9 cellular contexts compared by ENCODE assay signal in the genomic region with DNA sequence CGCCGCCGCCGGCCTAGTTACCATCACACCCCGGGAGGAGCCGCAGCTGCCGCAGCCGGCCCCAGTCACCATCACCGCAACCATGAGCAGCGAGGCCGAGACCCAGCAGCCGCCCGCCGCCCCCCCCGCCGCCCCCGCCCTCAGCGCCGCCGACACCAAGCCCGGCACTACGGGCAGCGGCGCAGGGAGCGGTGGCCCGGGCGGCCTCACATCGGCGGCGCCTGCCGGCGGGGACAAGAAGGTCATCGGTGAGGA. TPM values are rescaled to one million over a fixed set of nuclear protein-coding genes. Genes with fewer than 3 reads are reported as not detected.
A peak's percentile ranks its signal among the peaks of the same experiment; 100 is the strongest.
DNase-seq lines count a peak whose midpoint lies in the region; ATAC-seq and TF ChIP-seq lines count a peak whose summit lies in the region.
"Not testable (repeated sequence)": the region's sequence is repeated elsewhere in the genome, so short reads cannot be mapped to it uniquely, and the experiment has no call there.
"Had no signal": no experiment of that assay in that cellular context is flagged by ENCODE, and none has a peak within 500 bp of the region (broad histone marks: within the 10 kb centered on the region; RNA-seq: fewer than 3 reads in every experiment).

No MANE protein-coding gene starts in this region.

- not testable (repeated sequence) for H3K79me1 ChIP-seq in neuronal stem cell (ENCODE audit: low read depth, low read length)

- H3K9me3 Mint-ChIP-seq in HFFc6; activated CD8-positive, alpha-beta T cell treated with anti-CD3 and anti-CD28 coated beads for 36 hours; dendritic cell treated with granulocyte-macrophage colony-stimulating factor and Interleukin-4, amounts not matched to agents 40 ng/mL and 50 ng/mL, for 4 days; type B pancreatic cell: not testable (repeated sequence)

- not testable (repeated sequence) for H2BK120ac ChIP-seq in neuronal stem cell (ENCODE audit: low read depth, low read length)

- H4K8ac ChIP-seq in neuronal stem cell (ENCODE audit: low read depth, low read length) = not testable (repeated sequence)

- H3K4ac ChIP-seq in neuronal stem cell (ENCODE audit: low read length) = not testable (repeated sequence)

- H3K27me3 Mint-ChIP-seq in HFFc6 (ENCODE audit: insufficient read depth); activated CD8-positive, alpha-beta T cell treated with anti-CD3 and anti-CD28 coated beads for 36 hours; dendritic cell treated with granulocyte-macrophage colony-stimulating factor and Interleukin-4, amounts not matched to agents 40 ng/mL and 50 ng/mL, for 4 days; type B pancreatic cell: not testable (repeated sequence)

- H3K4me1 ChIP-seq in KMS-11 (ENCODE audit: low read depth, poor library complexity, severe bottlenecking) (peaks cover 41% of the 10 kb centered on the region), iPS-18a (ENCODE audit: control insufficient read depth, low read depth, low read length) (peaks cover 19% of the 10 kb centered on the region), neuronal stem cell (ENCODE audit: control insufficient read depth in 2 of 2, insufficient read depth in 1 of 2, low read depth in 1 of 2, low read length in 2 of 2) (peaks cover 10 to 23% of the 10 kb centered on the region in 2 donors)

- not testable (repeated sequence) for TF ChIP-seq CTCF in HFFc6 (IDR thresholded peaks at IDR 0.05); KMS-11 (conservative IDR thresholded peaks at IDR 0.05; ENCODE audit: low read depth, low read length); activated CD8-positive, alpha-beta T cell treated with anti-CD3 and anti-CD28 coated beads for 36 hours (IDR thresholded peaks at IDR 0.05); type B pancreatic cell (conservative IDR thresholded peaks at IDR 0.05)

- not testable (repeated sequence) for DNase-seq in HFFc6; activated CD8-positive, alpha-beta T cell treated with anti-CD3 and anti-CD28 coated beads for 36 hours; neuronal stem cell (ENCODE audit: low spot score); type B pancreatic cell (ENCODE audit: extremely low spot score, unreplicated experiment)

- not testable (repeated sequence) for H3K4me3 ChIP-seq in KMS-11 (IDR thresholded peaks at IDR 0.05; ENCODE audit: insufficient read depth, low read depth, low read length)
- H3K4me3 ChIP-seq in iPS-18a (ENCODE audit: low read length) = peak overlapping the region; percentile 97
- H3K4me3 ChIP-seq in neuronal stem cell (ENCODE audit: low read length in 2 of 2) = peak overlapping the region; percentile 68 to 99

- H3K27ac ChIP-seq in KMS-11 (peak overlapping the region; percentile 91; the same call in 1 of the 2 replicates), neuronal stem cell (replicated peaks; ENCODE audit: low read length) (peak overlapping the region; percentile 61)
- not testable (repeated sequence) for H3K27ac ChIP-seq in iPS-18a (ENCODE audit: low read length)

- not testable (repeated sequence) for H2BK15ac ChIP-seq in neuronal stem cell (ENCODE audit: low read length)

- H2BK12ac ChIP-seq in neuronal stem cell (ENCODE audit: low read length) = not testable (repeated sequence)

- H3K36me3 Mint-ChIP-seq in HFFc6 (ENCODE audit: low read depth) (peaks cover 24% of the 10 kb centered on the region), type B pancreatic cell (peaks cover 21% of the 10 kb centered on the region)
- H3K36me3 Mint-ChIP-seq in activated CD8-positive, alpha-beta T cell treated with anti-CD3 and anti-CD28 coated beads for 36 hours (ENCODE audit: low read depth) = peaks cover 46% of the 10 kb centered on the region
- peaks cover 48% of the 10 kb centered on the region for H3K36me3 Mint-ChIP-seq in dendritic cell treated with granulocyte-macrophage colony-stimulating factor and Interleukin-4, amounts not matched to agents 40 ng/mL and 50 ng/mL, for 4 days (ENCODE audit: low read depth)

- H2AFZ ChIP-seq in KMS-11 (ENCODE audit: low read depth); neuronal stem cell (ENCODE audit: low read length): not testable (repeated sequence)

- H3K36me3 ChIP-seq in KMS-11 (ENCODE audit: insufficient read depth) = peaks cover 14% of the 10 kb centered on the region; the same call in 1 of the 2 replicates
- peaks cover 37% of the 10 kb centered on the region for H3K36me3 ChIP-seq in iPS-18a (ENCODE audit: control insufficient read depth, low read depth, low read length)
- H3K36me3 ChIP-seq in neuronal stem cell (replicated peaks in 1 of 2; ENCODE audit: control insufficient read depth in 2 of 2, insufficient read depth in 2 of 2, low read length in 2 of 2) = peaks cover 16 to 44% of the 10 kb centered on the region in 2 donors

- H3K27ac Mint-ChIP-seq in HFFc6 (peak overlapping the region; percentile 98), type B pancreatic cell (peak overlapping the region; percentile 99)
- H3K27ac Mint-ChIP-seq in activated CD8-positive, alpha-beta T cell treated with anti-CD3 and anti-CD28 coated beads for 36 hours = peak overlapping the region; percentile 94
- H3K27ac Mint-ChIP-seq in dendritic cell treated with granulocyte-macrophage colony-stimulating factor and Interleukin-4, amounts not matched to agents 40 ng/mL and 50 ng/mL, for 4 days = peak overlapping the region; percentile 94

- H3K4me2 ChIP-seq in KMS-11; neuronal stem cell (ENCODE audit: insufficient read depth, low read length, poor library complexity, severe bottlenecking): not testable (repeated sequence)

- peak overlapping the region; percentile 89 for H3K18ac ChIP-seq in neuronal stem cell (ENCODE audit: low read length)

- not testable (repeated sequence) for H2BK5ac ChIP-seq in neuronal stem cell (ENCODE audit: low read length)

- H3K4me1 Mint-ChIP-seq in HFFc6 (ENCODE audit: low read depth) (peaks cover 76% of the 10 kb centered on the region), type B pancreatic cell (ENCODE audit: unreplicated experiment) (peaks cover 44% of the 10 kb centered on the region)
- H3K4me1 Mint-ChIP-seq in activated CD8-positive, alpha-beta T cell treated with anti-CD3 and anti-CD28 coated beads for 36 hours (ENCODE audit: low read depth) = peaks cover 43% of the 10 kb centered on the region
- H3K4me1 Mint-ChIP-seq in dendritic cell treated with granulocyte-macrophage colony-stimulating factor and Interleukin-4, amounts not matched to agents 40 ng/mL and 50 ng/mL, for 4 days (ENCODE audit: low read depth) = peaks cover 54% of the 10 kb centered on the region

- H2AK5ac ChIP-seq in neuronal stem cell (ENCODE audit: low read depth, low read length) = not testable (repeated sequence)

- peaks cover 44% of the 10 kb centered on the region for H4K20me1 ChIP-seq in KMS-11 (ENCODE audit: insufficient read depth)

- H3K23ac ChIP-seq in neuronal stem cell (ENCODE audit: low read depth, low read length, poor library complexity) = peak overlapping the region; percentile 94

- ATAC-seq in GM18498 (IDR thresholded peaks at IDR 0.05; ENCODE audit: unreplicated experiment) = peak; percentile 27
- ATAC-seq in activated CD8-positive, alpha-beta T cell treated with anti-CD3 and anti-CD28 coated beads for 36 hours = peak; percentile 7

- H3K9me3 ChIP-seq in iPS-18a (ENCODE audit: control insufficient read depth, low read depth, low read length); neuronal stem cell (replicated peaks in 1 of 2; ENCODE audit: control insufficient read depth in 2 of 2, insufficient read depth in 1 of 2, low read depth in 1 of 2, low read length in 2 of 2): not testable (repeated sequence)

- H3K9ac ChIP-seq in KMS-11 (peak overlapping the region; percentile 97; the same call in 1 of the 2 replicates), iPS-18a (ENCODE audit: low read length) (peak overlapping the region; percentile 99), neuronal stem cell (ENCODE audit: low read depth, low read length, poor library complexity) (peak overlapping the region; percentile 90)

- H3K27me3 ChIP-seq in KMS-11 (ENCODE audit: insufficient read depth, low read depth); iPS-18a (ENCODE audit: control insufficient read depth, insufficient read depth, low read length); neuronal stem cell (ENCODE audit: control insufficient read depth in 3 of 3, insufficient read depth in 3 of 3, low read depth in 1 of 3, low read length in 3 of 3): not testable (repeated sequence)

- H3K4me3 Mint-ChIP-seq in HFFc6 (peak overlapping the region; percentile 87), type B pancreatic cell (peak overlapping the region; percentile 96)
- H3K4me3 Mint-ChIP-seq in activated CD8-positive, alpha-beta T cell treated with anti-CD3 and anti-CD28 coated beads for 36 hours = peak overlapping the region; percentile 84
- peak overlapping the region; percentile 92 for H3K4me3 Mint-ChIP-seq in dendritic cell treated with granulocyte-macrophage colony-stimulating factor and Interleukin-4, amounts not matched to agents 40 ng/mL and 50 ng/mL, for 4 days

- POLR2A ChIA-PET in activated CD8-positive, alpha-beta T cell treated with anti-CD3 and anti-CD28 coated beads for 36 hours (lab: Charles Lee) = interaction anchor here (1.2 to 10.5 kb wide), 15 partner anchors 10 to 391 kb away, joined by 3 to 151 read pairs (median 12); partner anchors contain the start of genes C1orf50, CCDC30, CLDN19 and ERMAP

- H3K14ac ChIP-seq in neuronal stem cell (ENCODE audit: low read length) = not testable (repeated sequence)

- WGBS in neuronal stem cell (ENCODE audit: extremely low coverage in 2 of 2, insufficient read length in 2 of 2, insufficient replicate concordance in 1 of 2), 2 donors = no CpG with 5 or more reads among the region's 33 CpGs

- intact Hi-C loops in activated CD8-positive, alpha-beta T cell treated with anti-CD3 and anti-CD28 coated beads for 36 hours (cut with micrococcal nuclease) = not testable (repeated sequence)
- intact Hi-C loops in dendritic cell treated with granulocyte-macrophage colony-stimulating factor and Interleukin-4, amounts not matched to agents 40 ng/mL and 50 ng/mL, for 4 days (cut with micrococcal nuclease) = loop anchor here (1.0 to 5.0 kb wide), 3 partner anchors 24 to 226 kb away; partner anchors contain the start of genes C1orf50, P3H1, PPCS and PPIH

- CTCF ChIA-PET in activated CD8-positive, alpha-beta T cell treated with anti-CD3 and anti-CD28 coated beads for 36 hours (lab: Charles Lee) = interaction anchor here (1.3 to 3.3 kb wide), 2 partner anchors 9 to 24 kb away, joined by 8 to 17 read pairs; partner anchors contain the start of gene PPIH

- peaks cover 55% of the 10 kb centered on the region for H3K79me2 ChIP-seq in KMS-11 (ENCODE audit: insufficient read depth, low read depth)

- not testable (repeated sequence) for H4K91ac ChIP-seq in neuronal stem cell (ENCODE audit: low read depth, low read length, poor library complexity)

RNA-seq across cellular contexts. Expression of gene YBX1, which starts 0.2 kb away (rescaled TPM):
- total RNA-seq in HFFc6 (2021; fragmentation: NEBNext Ultra II Directional; extraction: Animal tissue kit (Norgen Biotek cat#: 25700)) = 100 to 1,000 TPM; 736 to 879 (median 836) TPM
- 1,000 to 10,000 TPM; 1,417 to 1,447 TPM for total RNA-seq in activated CD8-positive, alpha-beta T cell treated with anti-CD3 and anti-CD28 coated beads for 36 hours
- polyA plus RNA-seq in neuronal stem cell (2013, experiment 1 of 2) = 1,990 TPM
- 1,985 TPM for polyA plus RNA-seq in neuronal stem cell (2013, experiment 2 of 2)
- total RNA-seq in type B pancreatic cell (ENCODE audit: low replicate concordance) = 508 and 709 TPM in 2 replicates

RNA-seq across cellular contexts. Expression of gene PPIH, which starts 24.2 kb away (rescaled TPM):
- 10 to 100 TPM; 30.0 to 45.6 (median 40.0) TPM for total RNA-seq in HFFc6 (2021; fragmentation: NEBNext Ultra II Directional; extraction: Animal tissue kit (Norgen Biotek cat#: 25700))
- total RNA-seq in activated CD8-positive, alpha-beta T cell treated with anti-CD3 and anti-CD28 coated beads for 36 hours = 100 to 1,000 TPM; 105 TPM
- 106 TPM for polyA plus RNA-seq in neuronal stem cell (2013, experiment 1 of 2)
- polyA plus RNA-seq in neuronal stem cell (2013, experiment 2 of 2) = 102 TPM
- total RNA-seq in type B pancreatic cell (ENCODE audit: low replicate concordance) = 42.5 and 58.9 TPM in 2 replicates

RNA-seq across cellular contexts. Expression of gene CLDN19, which starts 57.6 kb away (rescaled TPM):
- total RNA-seq in HFFc6 (2021; fragmentation: NEBNext Ultra II Directional; extraction: Animal tissue kit (Norgen Biotek cat#: 25700)) = not detected
- not detected for total RNA-seq in activated CD8-positive, alpha-beta T cell treated with anti-CD3 and anti-CD28 coated beads for 36 hours
- polyA plus RNA-seq in neuronal stem cell (2013, experiment 1 of 2) = 2.4 TPM
- 2.7 TPM for polyA plus RNA-seq in neuronal stem cell (2013, experiment 2 of 2)
- 0.33 and 2.3 TPM in 2 replicates for total RNA-seq in type B pancreatic cell (ENCODE audit: low replicate concordance)
- total RNA-seq: HT-29 had no signal
